In the genomic region with DNA sequence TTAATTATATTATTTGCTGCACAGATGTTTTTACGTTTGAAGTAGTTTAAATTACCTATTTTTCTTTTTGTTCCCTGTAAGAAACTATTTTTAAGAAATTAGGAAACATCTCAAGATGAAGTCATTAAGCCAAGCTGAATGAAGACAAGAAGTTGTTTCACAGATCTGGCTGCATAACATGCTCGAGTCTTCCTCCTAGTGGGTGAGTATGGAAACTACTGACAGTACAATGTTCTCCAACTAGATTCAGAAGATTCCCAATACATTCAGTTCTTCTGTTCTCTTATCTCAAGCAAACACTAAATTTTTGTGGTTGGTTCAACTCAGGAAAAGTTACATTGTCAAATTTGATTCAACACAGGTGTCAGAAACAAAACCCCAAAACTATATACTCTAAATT, we compare ENCODE assay signal across 8 cellular contexts.
DNase-seq lines count a peak whose midpoint lies in the region; ATAC-seq and TF ChIP-seq lines count a peak whose summit lies in the region.

No MANE protein-coding gene starts in this region.

- TF ChIP-seq CTCF in suprapubic skin (IDR thresholded peaks at IDR 0.05): no peak
- no peak for TF ChIP-seq CTCF in coronary artery (IDR thresholded peaks at IDR 0.05)

- no peaks in the 10 kb centered on the region for H3K27me3 ChIP-seq in suprapubic skin

- H3K36me3 ChIP-seq in suprapubic skin: no peaks in the 10 kb centered on the region

- H3K27me3 Mint-ChIP-seq in activated T-cell treated with anti-CD3 and anti-CD28 coated beads, Interleukin-2, amount 50 U/mL, for 24 hours: no peaks in the 10 kb centered on the region

- peak; percentile 5 for DNase-seq in NCI-H2196 (lab: John Stamatoyannopoulos, UW; ENCODE audit: unreplicated experiment)
- no peak for DNase-seq in NCI-H2196 treated with DMSO at 0.1 percent for 48 hours (lab: John Stamatoyannopoulos, UW; ENCODE audit: unreplicated experiment)
- DNase-seq in astrocyte of the hippocampus (ENCODE audit: low read depth, low spot score): peak; percentile 51
- DNase-seq in midbrain (lab: John Stamatoyannopoulos, UW): peak; percentile 36
- DNase-seq in suprapubic skin (ENCODE audit: low spot score in 2 of 2): no peak
- DNase-seq in coronary artery (ENCODE audit: low spot score): no peak
- DNase-seq in activated T-cell treated with anti-CD3 and anti-CD28 coated beads, Interleukin-2, amount 50 U/mL, for 24 hours: no peak

- H3K4me3 Mint-ChIP-seq in activated T-cell treated with anti-CD3 and anti-CD28 coated beads, Interleukin-2, amount 50 U/mL, for 24 hours: no peak overlapping the region

- no peaks in the 10 kb centered on the region for H3K36me3 Mint-ChIP-seq in activated T-cell treated with anti-CD3 and anti-CD28 coated beads, Interleukin-2, amount 50 U/mL, for 24 hours (ENCODE audit: low read depth)

- ATAC-seq in HG03354 (IDR thresholded peaks at IDR 0.05; ENCODE audit: poor library complexity, severe bottlenecking, unreplicated experiment): peak; percentile 86

- no peak for TF ChIP-seq POLR2A in suprapubic skin (IDR thresholded peaks at IDR 0.05)

- 4% methylated on average over 2 of the region's 2 CpGs for WGBS in suprapubic skin

- H3K27ac ChIP-seq in suprapubic skin (no peak overlapping the region), coronary artery (no peak overlapping the region)

- peaks cover 8% of the 10 kb centered on the region for H3K9me3 Mint-ChIP-seq in activated T-cell treated with anti-CD3 and anti-CD28 coated beads, Interleukin-2, amount 50 U/mL, for 24 hours

- H3K27ac Mint-ChIP-seq in activated T-cell treated with anti-CD3 and anti-CD28 coated beads, Interleukin-2, amount 50 U/mL, for 24 hours: no peak overlapping the region

- H3K4me1 ChIP-seq in suprapubic skin: no peaks in the 10 kb centered on the region

- no peaks in the 10 kb centered on the region for H3K9me3 ChIP-seq in suprapubic skin

- TF ChIP-seq EP300 in suprapubic skin (IDR thresholded peaks at IDR 0.05): no peak

- H3K4me3 ChIP-seq in suprapubic skin (no peak overlapping the region), coronary artery (no peak overlapping the region)

- no peaks in the 10 kb centered on the region for H3K4me1 Mint-ChIP-seq in activated T-cell treated with anti-CD3 and anti-CD28 coated beads, Interleukin-2, amount 50 U/mL, for 24 hours (ENCODE audit: low read depth)

Comparison
In these comparisons a context has a peak if more than half of its experiments do, and no peak if none do; other contexts are left out.
1. DNase-seq: peak in NCI-H2196 (single experiment), astrocyte of the hippocampus (single experiment) and midbrain (single experiment); none in NCI-H2196 treated with DMSO at 0.1 percent for 48 hours (single experiment), suprapubic skin (0 of 2), coronary artery (single experiment) and activated T-cell treated with anti-CD3 and anti-CD28 coated beads, Interleukin-2, amount 50 U/mL, for 24 hours (single experiment).